ENCODE assay signal across 30 cellular contexts in genomic region chr7:45186261-45186813, GRCh38. TPM values are rescaled to one million over a fixed set of nuclear protein-coding genes. Genes with fewer than 3 reads are reported as not detected.
DNase-seq lines count a peak whose midpoint lies in the region; ATAC-seq, FAIRE-seq and TF ChIP-seq lines count a peak whose summit lies in the region.
"Had no signal": no experiment of that assay in that cellular context is flagged by ENCODE, and none has a peak within 500 bp of the region (broad histone marks: within the 10 kb centered on the region; RNA-seq: fewer than 3 reads in every experiment).

No MANE protein-coding gene starts in this region.

- H3K9me3 Mint-ChIP-seq in activated CD4-positive, alpha-beta memory T cell treated with anti-CD3 and anti-CD28 coated beads, Interleukin-2, amount 10 ng/mL, durations not matched to agents 7 days and 5 days = no peaks in the 10 kb centered on the region
- H3K9me3 Mint-ChIP-seq in activated CD4-positive, alpha-beta memory T cell treated with anti-CD3 and anti-CD28 coated beads for 36 hours = no peaks in the 10 kb centered on the region
- H3K9me3 Mint-ChIP-seq: CD8-positive, alpha-beta memory T cell had no signal

- H3K27me3 Mint-ChIP-seq in activated CD4-positive, alpha-beta memory T cell treated with anti-CD3 and anti-CD28 coated beads, Interleukin-2, amount 10 ng/mL, durations not matched to agents 7 days and 5 days = peaks cover 2% of the 10 kb centered on the region
- H3K27me3 Mint-ChIP-seq in activated CD4-positive, alpha-beta memory T cell treated with anti-CD3 and anti-CD28 coated beads for 36 hours = peaks cover 6% of the 10 kb centered on the region
- H3K27me3 Mint-ChIP-seq in T-helper 17 cell = peaks cover 31% of the 10 kb centered on the region

- no peaks in the 10 kb centered on the region for H3K4me1 Mint-ChIP-seq in activated CD4-positive, alpha-beta memory T cell treated with anti-CD3 and anti-CD28 coated beads, Interleukin-2, amount 10 ng/mL, durations not matched to agents 7 days and 5 days
- H3K4me1 Mint-ChIP-seq in activated CD4-positive, alpha-beta memory T cell treated with anti-CD3 and anti-CD28 coated beads for 36 hours (ENCODE audit: low read depth) = no peaks in the 10 kb centered on the region
- peaks cover 6% of the 10 kb centered on the region for H3K4me1 Mint-ChIP-seq in T-helper 17 cell
- H3K4me1 Mint-ChIP-seq: CD8-positive, alpha-beta memory T cell had no signal

- no peak for ATAC-seq in T-helper 17 cell
- no peak for ATAC-seq in HG03432 (IDR thresholded peaks at IDR 0.05; ENCODE audit: unreplicated experiment)
- ATAC-seq: HCT116 had no signal

- H3K27ac ChIP-seq in sigmoid colon (no peak overlapping the region), small intestine (ENCODE audit: low read depth in 1 of 2, low read length in 1 of 2) (no peak overlapping the region)
- H3K27ac ChIP-seq: 22Rv1, PC-9 had no signal

- H3K9me3 ChIP-seq in T-helper 17 cell (ENCODE audit: control insufficient read depth, low read length, poor library complexity, severe bottlenecking) = no peaks in the 10 kb centered on the region
- H3K9me3 ChIP-seq in sigmoid colon = no peaks in the 10 kb centered on the region
- H3K9me3 ChIP-seq in small intestine (ENCODE audit: control insufficient read depth, low read depth) = no peaks in the 10 kb centered on the region
- H3K9me3 ChIP-seq: BE2C had no signal

- POLR2A ChIA-PET in activated CD4-positive, alpha-beta memory T cell treated with anti-CD3 and anti-CD28 coated beads, Interleukin-2, amount 10 ng/mL, durations not matched to agents 7 days and 5 days (lab: Charles Lee) = no interaction called here
- POLR2A ChIA-PET in activated CD4-positive, alpha-beta memory T cell treated with anti-CD3 and anti-CD28 coated beads for 36 hours (lab: Charles Lee) = no interaction called here

- H3K27ac Mint-ChIP-seq in activated CD4-positive, alpha-beta memory T cell treated with anti-CD3 and anti-CD28 coated beads, Interleukin-2, amount 10 ng/mL, durations not matched to agents 7 days and 5 days = no peak overlapping the region
- H3K27ac Mint-ChIP-seq in activated CD4-positive, alpha-beta memory T cell treated with anti-CD3 and anti-CD28 coated beads for 36 hours = no peak overlapping the region
- peak overlapping the region; percentile 24 for H3K27ac Mint-ChIP-seq in T-helper 17 cell
- H3K27ac Mint-ChIP-seq: CD8-positive, alpha-beta memory T cell had no signal

- H3K4me1 ChIP-seq in sigmoid colon = no peaks in the 10 kb centered on the region
- no peaks in the 10 kb centered on the region for H3K4me1 ChIP-seq in small intestine (ENCODE audit: control insufficient read depth in 2 of 2, insufficient read depth in 1 of 2, low read depth in 1 of 2, low read length in 1 of 2)
- H3K4me1 ChIP-seq: BE2C had no signal

- TF ChIP-seq CTCF in sigmoid colon (IDR thresholded peaks at IDR 0.05) = no peak

- intact Hi-C loops in activated CD4-positive, alpha-beta memory T cell treated with anti-CD3 and anti-CD28 coated beads for 36 hours (cut with micrococcal nuclease) = no loop called here
- intact Hi-C loops in sigmoid colon (cut with DNase I) = no loop called here

- 81 to 88% methylated on average over 11 of the region's 11 CpGs for WGBS in sigmoid colon, 2 donors
- 76 to 86% (median 79%) methylated on average over 11 of the region's 11 CpGs for WGBS in small intestine, 3 donors

- H3K36me3 Mint-ChIP-seq in activated CD4-positive, alpha-beta memory T cell treated with anti-CD3 and anti-CD28 coated beads, Interleukin-2, amount 10 ng/mL, durations not matched to agents 7 days and 5 days (ENCODE audit: low read depth) = no peaks in the 10 kb centered on the region
- no peaks in the 10 kb centered on the region for H3K36me3 Mint-ChIP-seq in activated CD4-positive, alpha-beta memory T cell treated with anti-CD3 and anti-CD28 coated beads for 36 hours
- peaks cover 6% of the 10 kb centered on the region for H3K36me3 Mint-ChIP-seq in T-helper 17 cell (ENCODE audit: low read depth)
- H3K36me3 Mint-ChIP-seq: CD8-positive, alpha-beta memory T cell had no signal

- H3K36me3 ChIP-seq in sigmoid colon (no peaks in the 10 kb centered on the region), small intestine (ENCODE audit: control insufficient read depth in 2 of 2, insufficient read depth in 2 of 2, low read length in 2 of 2) (no peaks in the 10 kb centered on the region)
- H3K36me3 ChIP-seq: BE2C had no signal

- no peak for TF ChIP-seq POLR2A in sigmoid colon (IDR thresholded peaks at IDR 0.05)

- no peak overlapping the region for H3K4me3 Mint-ChIP-seq in activated CD4-positive, alpha-beta memory T cell treated with anti-CD3 and anti-CD28 coated beads, Interleukin-2, amount 10 ng/mL, durations not matched to agents 7 days and 5 days
- H3K4me3 Mint-ChIP-seq in activated CD4-positive, alpha-beta memory T cell treated with anti-CD3 and anti-CD28 coated beads for 36 hours = no peak overlapping the region
- no peak overlapping the region for H3K4me3 Mint-ChIP-seq in T-helper 17 cell
- H3K4me3 Mint-ChIP-seq: CD14-positive monocyte had no signal

- CTCF ChIA-PET in activated CD4-positive, alpha-beta memory T cell treated with anti-CD3 and anti-CD28 coated beads, Interleukin-2, amount 10 ng/mL, durations not matched to agents 7 days and 5 days (lab: Charles Lee) = no interaction called here
- CTCF ChIA-PET in activated CD4-positive, alpha-beta memory T cell treated with anti-CD3 and anti-CD28 coated beads for 36 hours (lab: Charles Lee) = no interaction called here

- no peak for FAIRE-seq in small intestine (lab: Jason Lieb, UNC)
- FAIRE-seq: GM12891, GM19239 had no signal

- peak; percentile 11 for DNase-seq in activated CD4-positive, alpha-beta memory T cell treated with anti-CD3 and anti-CD28 coated beads, Interleukin-2, amount 10 ng/mL, durations not matched to agents 7 days and 5 days
- DNase-seq in activated CD4-positive, alpha-beta memory T cell treated with anti-CD3 and anti-CD28 coated beads for 36 hours = no peak
- no peak for DNase-seq in T-helper 17 cell
- DNase-seq in islet precursor cell = peak; percentile 39
- DNase-seq in sigmoid colon = peak; percentile 46
- no peak for DNase-seq in NCI-H510A (lab: John Stamatoyannopoulos, UW)
- DNase-seq in small intestine = no peak
- DNase-seq: ACHN; BE2C; CD8-positive, alpha-beta memory T cell; DMS 273 treated with DMSO at 0.1 percent for 48 hours; DMS79; EL; GDM1; IMR-90; KG1; MM.1S; NCI-H2029 treated with DMSO at 0.1 percent for 48 hours; NCI-H446 treated with DMSO at 0.1 percent for 48 hours; NCI-H526 treated with DMSO at 0.1 percent for 48 hours; PC-9; Right ventricle myocardium superior; RPMI8226 had no signal

- H3K4me3 ChIP-seq in sigmoid colon (no peak overlapping the region), small intestine (ENCODE audit: low read depth in 1 of 2, low read length in 2 of 2) (no peak overlapping the region)
- H3K4me3 ChIP-seq: PC-9 had no signal

- TF ChIP-seq EP300 in sigmoid colon (IDR thresholded peaks at IDR 0.05) = no peak

- no peaks in the 10 kb centered on the region for H3K27me3 ChIP-seq in sigmoid colon
- no peaks in the 10 kb centered on the region for H3K27me3 ChIP-seq in small intestine (ENCODE audit: control insufficient read depth in 2 of 2, insufficient read depth in 2 of 2, low read length in 2 of 2)
- H3K27me3 ChIP-seq: BE2C had no signal

RNA-seq across cellular contexts. Expression of gene RAMP3, which starts 28.7 kb away (rescaled TPM):
- not detected for total RNA-seq in activated CD4-positive, alpha-beta memory T cell treated with anti-CD3 and anti-CD28 coated beads, Interleukin-2, amount 10 ng/mL, durations not matched to agents 7 days and 5 days
- total RNA-seq in activated CD4-positive, alpha-beta memory T cell treated with anti-CD3 and anti-CD28 coated beads for 36 hours = not detected
- total RNA-seq in T-helper 17 cell (under 1 TPM; 0.65 to 0.76 TPM), sigmoid colon (10 to 100 TPM; 18.4 to 57.8 (median 33.7) TPM)
- polyA plus RNA-seq in sigmoid colon (10 to 100 TPM in 1 of 3 donors, 1 to 10 TPM in 2; 2.5 to 26.0 (median 4.8) TPM), small intestine (10 to 100 TPM in 1 of 3 donors, 1 to 10 TPM in 1, under 1 TPM in 1; 0.67 to 48.6 (median 5.9) TPM)
- total RNA-seq: CD8-positive, alpha-beta memory T cell; H4; IMR-90; PC-9 had no signal
- polyA plus RNA-seq: CD14-positive monocyte; CD8-positive, alpha-beta memory T cell; IMR-90 had no signal

Comparison
In these comparisons a context has a peak if more than half of its experiments do, and no peak if none do; other contexts are left out.
1. DNase-seq: peak in activated CD4-positive, alpha-beta memory T cell treated with anti-CD3 and anti-CD28 coated beads, Interleukin-2, amount 10 ng/mL, durations not matched to agents 7 days and 5 days (single experiment), islet precursor cell (single experiment) and sigmoid colon (single experiment); none in activated CD4-positive, alpha-beta memory T cell treated with anti-CD3 and anti-CD28 coated beads for 36 hours (single experiment), T-helper 17 cell (0 of 3), NCI-H510A (single experiment) and small intestine (single experiment).
2. RNA of gene RAMP3, which starts 28.7 kb away (total RNA-seq): 18.4 to 57.8 TPM in sigmoid colon; 0.65 to 0.76 TPM in T-helper 17 cell, not detected in activated CD4-positive, alpha-beta memory T cell treated with anti-CD3 and anti-CD28 coated beads, Interleukin-2, amount 10 ng/mL, durations not matched to agents 7 days and 5 days and not detected in activated CD4-positive, alpha-beta memory T cell treated with anti-CD3 and anti-CD28 coated beads for 36 hours; every median in the first group is over 10 times any median in the second.